ENCODE assay signal across 7 cellular contexts in the genomic region with DNA sequence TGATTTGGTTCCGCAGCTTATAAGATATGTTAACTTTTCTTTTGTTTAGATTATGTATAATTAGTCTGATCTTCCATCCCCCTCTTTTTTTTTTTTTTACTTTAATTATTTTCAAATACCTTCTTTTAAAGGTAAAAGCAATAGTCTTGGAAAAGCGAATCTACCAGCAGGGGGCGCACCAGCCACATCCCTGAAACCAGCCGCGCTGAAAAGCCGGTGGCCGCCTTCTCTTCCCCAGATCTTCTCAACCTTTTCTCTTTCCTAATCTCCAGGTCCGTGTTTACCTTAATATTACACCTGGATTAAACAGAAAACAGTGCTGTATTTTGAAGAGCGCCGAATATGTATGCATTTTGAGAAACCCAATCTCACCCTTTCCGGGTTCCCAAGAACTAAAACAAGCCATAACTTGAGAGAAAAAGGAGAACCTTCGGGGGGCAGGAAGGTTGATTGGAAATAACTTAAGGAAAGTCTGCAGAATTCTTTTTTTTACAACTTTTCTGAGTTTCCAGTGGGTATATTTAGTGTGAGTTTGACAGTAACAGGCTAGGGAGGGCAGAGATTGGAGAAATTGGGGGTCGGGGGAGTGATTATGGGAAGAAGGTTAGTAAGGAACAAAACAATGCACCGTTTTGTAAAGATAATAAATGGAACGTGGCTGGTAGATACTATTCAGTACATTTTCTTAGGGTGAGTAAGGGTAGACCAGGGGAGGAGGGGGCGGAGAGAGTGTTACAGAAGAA.
A peak's percentile ranks its signal among the peaks of the same experiment; 100 is the strongest.
DNase-seq lines count a peak whose midpoint lies in the region; FAIRE-seq and TF ChIP-seq lines count a peak whose summit lies in the region.

No MANE protein-coding gene starts in this region.

- no peaks in the 10 kb centered on the region for H3K9me3 ChIP-seq in neutrophil

- H3K4me1 ChIP-seq in neutrophil (ENCODE audit: control insufficient read depth in 1 of 2, insufficient read depth in 1 of 2, low read depth in 1 of 2, low read length in 1 of 2), result peaks cover 36 to 38% of the 10 kb centered on the region in 2 experiments

- H3K27ac ChIP-seq in HL-60 (replicated peaks) (no peak overlapping the region), neutrophil (no peak overlapping the region)

- TF ChIP-seq CTCF in GM12874 (IDR thresholded peaks at IDR 0.05; ENCODE audit: insufficient read depth, low read depth, low read length) (peak; percentile 46; the same call in 1 of the 2 replicates), HL-60 (IDR thresholded peaks at IDR 0.05; ENCODE audit: insufficient read depth, low read length) (peak; percentile 28), neutrophil (IDR thresholded peaks at IDR 0.05) (peak; percentile 40)

- no peaks in the 10 kb centered on the region for H3K36me3 ChIP-seq in neutrophil

- H3K27me3 ChIP-seq in HL-60 (ENCODE audit: insufficient read depth, poor library complexity, severe bottlenecking) (peaks cover 63% of the 10 kb centered on the region), neutrophil (peaks cover 100% of the 10 kb centered on the region)

- DNase-seq in HL-60 (ENCODE audit: low read depth in 1 of 2, low spot score in 1 of 2) (peak in 1 of 2 experiments; percentile 49), NCI-H82 (lab: John Stamatoyannopoulos, UW) (peak; percentile 81), fibroblast of gingiva (ENCODE audit: low read depth) (peak; percentile 23), urothelium cell line (ENCODE audit: low spot score) (peak; percentile 47)
- DNase-seq in activated CD8-positive, alpha-beta memory T cell treated with anti-CD3 and anti-CD28 coated beads, Interleukin-2, amount 50 U/mL, for 48 hours, result peak; percentile 92

- FAIRE-seq in urothelium cell line (lab: Jason Lieb, UNC), result no peak

- H3K4me3 ChIP-seq in HL-60 (replicated peaks; ENCODE audit: insufficient read depth, low read length), result no peak overlapping the region
- peak overlapping the region; percentile 16 to 28 for H3K4me3 ChIP-seq in neutrophil (ENCODE audit: low read depth in 1 of 2, low read length in 1 of 2)
